ENCODE assay signal across 23 cellular contexts in genomic region chr6:159092631-159093030, GRCh38. TPM values are rescaled to one million over a fixed set of nuclear protein-coding genes. Genes with fewer than 3 reads are reported as not detected.
DNase-seq lines count a peak whose midpoint lies in the region; ATAC-seq and TF ChIP-seq lines count a peak whose summit lies in the region.
"Had no signal": no experiment of that assay in that cellular context is flagged by ENCODE, and none has a peak within 500 bp of the region (broad histone marks: within the 10 kb centered on the region; RNA-seq: fewer than 3 reads in every experiment).

No MANE protein-coding gene starts in this region.

- intact Hi-C loops in natural killer cell (cut with micrococcal nuclease): no loop called here
- intact Hi-C loops in upper lobe of right lung (cut with DNase I): no loop called here
- intact Hi-C loops in heart right ventricle (cut with DNase I): no loop called here

- H3K23ac ChIP-seq in mesenchymal stem cell (ENCODE audit: low read length in 2 of 2): no peak overlapping the region

- H3K14ac ChIP-seq in mesenchymal stem cell (ENCODE audit: low read length in 2 of 2): no peak overlapping the region

- H2AK5ac ChIP-seq in mesenchymal stem cell (ENCODE audit: low read length, severe bottlenecking): no peak overlapping the region

- peak overlapping the region; percentile 77 to 84 for H3K27ac Mint-ChIP-seq in natural killer cell treated with Interleukin-12 subunit alpha and Interleukin-12 subunit beta and Interleukin-15 and Interleukin-18, amount 100 ng/mL, for 72 hours
- H3K27ac Mint-ChIP-seq in natural killer cell: no peak overlapping the region
- H3K27ac Mint-ChIP-seq: activated CD4-positive, alpha-beta T cell treated with anti-CD3 and anti-CD28 coated beads, Interleukin-2, amount 10 ng/mL, durations not matched to agents 7 days and 5 days had no signal

- H2BK15ac ChIP-seq in mesenchymal stem cell (ENCODE audit: low read depth, poor library complexity, severe bottlenecking): no peak overlapping the region

- no peak overlapping the region for H2BK5ac ChIP-seq in mesenchymal stem cell (ENCODE audit: low read depth, low read length, poor library complexity, severe bottlenecking)

- no peak overlapping the region for H3K4me3 ChIP-seq in upper lobe of right lung
- no peak overlapping the region for H3K4me3 ChIP-seq in mesenchymal stem cell (ENCODE audit: insufficient read depth in 1 of 2, low read depth in 1 of 2, low read length in 2 of 2)
- H3K4me3 ChIP-seq in heart right ventricle: no peak overlapping the region
- H3K4me3 ChIP-seq: right atrium auricular region had no signal

- no peaks in the 10 kb centered on the region for H3K36me3 Mint-ChIP-seq in natural killer cell treated with Interleukin-12 subunit alpha and Interleukin-12 subunit beta and Interleukin-15 and Interleukin-18, amount 100 ng/mL, for 72 hours
- H3K36me3 Mint-ChIP-seq in natural killer cell: no peaks in the 10 kb centered on the region

- no peak overlapping the region for H3K4me2 ChIP-seq in mesenchymal stem cell (ENCODE audit: low read length, poor library complexity, severe bottlenecking)

- H3K36me3 ChIP-seq in upper lobe of right lung (no peaks in the 10 kb centered on the region), mesenchymal stem cell (ENCODE audit: control insufficient read depth in 1 of 2, insufficient read depth in 2 of 2, low read depth in 1 of 2, low read length in 2 of 2) (no peaks in the 10 kb centered on the region), heart right ventricle (no peaks in the 10 kb centered on the region)
- H3K36me3 ChIP-seq: right atrium auricular region had no signal

- peaks cover 28 to 33% of the 10 kb centered on the region in 2 donors for H3K4me1 Mint-ChIP-seq in natural killer cell treated with Interleukin-12 subunit alpha and Interleukin-12 subunit beta and Interleukin-15 and Interleukin-18, amount 100 ng/mL, for 72 hours (ENCODE audit: low read depth in 2 of 2)
- peaks cover 5 to 9% of the 10 kb centered on the region in 2 donors for H3K4me1 Mint-ChIP-seq in natural killer cell

- no peak for DNase-seq in natural killer cell treated with Interleukin-12 subunit alpha and Interleukin-12 subunit beta and Interleukin-15 and Interleukin-18, amount 100 ng/mL, for 72 hours (ENCODE audit: low spot score)
- DNase-seq in natural killer cell (no peak), SIG-M5 treated with dmso at 0.1 percent for 504 hours (lab: John Stamatoyannopoulos, UW; ENCODE audit: unreplicated experiment) (peak; percentile 92), fibroblast of gingiva (ENCODE audit: low read depth) (peak; percentile 19), upper lobe of right lung (no peak), mesenchymal stem cell (no peak), heart right ventricle (no peak), globus pallidus (ENCODE audit: low spot score) (no peak)
- DNase-seq: activated CD4-positive, alpha-beta T cell treated with anti-CD3 and anti-CD28 coated beads, Interleukin-2, amount 10 ng/mL, durations not matched to agents 7 days and 5 days; activated T-cell treated with anti-CD3 and anti-CD28 coated beads, Interleukin-2, amount 50 U/mL, for 4 hours; anterior cingulate cortex; Caco-2; islet precursor cell; KBM-7; NCI-H1417; NCI-H226; nucleus accumbens; SHP77; substantia nigra; T-helper 9 cell had no signal

- WGBS in mesenchymal stem cell: 86% methylated on average over 4 of the region's 5 CpGs
- WGBS in heart right ventricle, 2 donors: 79 to 89% methylated on average over 5 of the region's 5 CpGs

- H3K4me3 Mint-ChIP-seq in natural killer cell treated with Interleukin-12 subunit alpha and Interleukin-12 subunit beta and Interleukin-15 and Interleukin-18, amount 100 ng/mL, for 72 hours: no peak overlapping the region
- no peak overlapping the region for H3K4me3 Mint-ChIP-seq in natural killer cell
- H3K4me3 Mint-ChIP-seq: activated CD4-positive, alpha-beta T cell treated with anti-CD3 and anti-CD28 coated beads, Interleukin-2, amount 10 ng/mL, durations not matched to agents 7 days and 5 days; activated T-cell treated with anti-CD3 and anti-CD28 coated beads, Interleukin-2, amount 50 U/mL, for 4 hours had no signal

- H3K27ac ChIP-seq in upper lobe of right lung (no peak overlapping the region), mesenchymal stem cell (ENCODE audit: low read length, poor library complexity, severe bottlenecking) (no peak overlapping the region), heart right ventricle (peak overlapping the region in 1 of 10 donors; percentile 57)
- H3K27ac ChIP-seq: right atrium auricular region had no signal

- no peaks in the 10 kb centered on the region for H3K9me3 ChIP-seq in upper lobe of right lung
- H3K9me3 ChIP-seq in mesenchymal stem cell (ENCODE audit: control insufficient read depth, low read length): no peaks in the 10 kb centered on the region
- H3K9me3 ChIP-seq in heart right ventricle: no peaks in the 10 kb centered on the region
- H3K9me3 ChIP-seq: Caco-2, right atrium auricular region had no signal

- no peaks in the 10 kb centered on the region for H3K27me3 ChIP-seq in upper lobe of right lung
- peaks cover 8 to 25% of the 10 kb centered on the region in 2 experiments for H3K27me3 ChIP-seq in mesenchymal stem cell (ENCODE audit: control insufficient read depth in 1 of 2, insufficient read depth in 1 of 2, low read length in 2 of 2)
- peaks cover 0 to 6% (median 0%) of the 10 kb centered on the region in 7 donors for H3K27me3 ChIP-seq in heart right ventricle
- H3K27me3 ChIP-seq: right atrium auricular region had no signal

- H3K4ac ChIP-seq in mesenchymal stem cell (ENCODE audit: low read depth in 1 of 2, low read length in 2 of 2): no peak overlapping the region

- H3K27me3 Mint-ChIP-seq in natural killer cell treated with Interleukin-12 subunit alpha and Interleukin-12 subunit beta and Interleukin-15 and Interleukin-18, amount 100 ng/mL, for 72 hours: peaks cover 0 to 2% of the 10 kb centered on the region in 2 donors
- no peaks in the 10 kb centered on the region for H3K27me3 Mint-ChIP-seq in natural killer cell (ENCODE audit: low read depth in 2 of 2)
- H3K27me3 Mint-ChIP-seq: activated CD4-positive, alpha-beta T cell treated with anti-CD3 and anti-CD28 coated beads, Interleukin-2, amount 10 ng/mL, durations not matched to agents 7 days and 5 days had no signal

- H3K4me1 ChIP-seq in upper lobe of right lung (peaks cover 4% of the 10 kb centered on the region), mesenchymal stem cell (ENCODE audit: control insufficient read depth, insufficient read depth, low read depth, low read length) (no peaks in the 10 kb centered on the region), heart right ventricle (peaks cover 0 to 8% (median 0%) of the 10 kb centered on the region in 9 donors)
- H3K4me1 ChIP-seq: Caco-2, right atrium auricular region had no signal

- no peaks in the 10 kb centered on the region for H3K79me1 ChIP-seq in mesenchymal stem cell (replicated peaks; ENCODE audit: low read length, poor library complexity, severe bottlenecking)

- H4K8ac ChIP-seq in mesenchymal stem cell (ENCODE audit: low read length): no peak overlapping the region

- no peak overlapping the region for H4K91ac ChIP-seq in mesenchymal stem cell (ENCODE audit: low read length)

- peak; percentile 37 to 60 for ATAC-seq in natural killer cell treated with Interleukin-12 subunit alpha and Interleukin-12 subunit beta and Interleukin-15 and Interleukin-18, amount 100 ng/mL, for 72 hours
- ATAC-seq in natural killer cell (no peak), upper lobe of right lung (peak; percentile 62), heart right ventricle (no peak)
- ATAC-seq: activated T-cell treated with anti-CD3 and anti-CD28 coated beads, Interleukin-2, amount 50 U/mL, for 4 hours had no signal

- no peak overlapping the region for H2AFZ ChIP-seq in mesenchymal stem cell (ENCODE audit: low read depth, low read length)

- no peaks in the 10 kb centered on the region for H3K9me3 Mint-ChIP-seq in natural killer cell treated with Interleukin-12 subunit alpha and Interleukin-12 subunit beta and Interleukin-15 and Interleukin-18, amount 100 ng/mL, for 72 hours
- H3K9me3 Mint-ChIP-seq in natural killer cell: no peaks in the 10 kb centered on the region
- H3K9me3 Mint-ChIP-seq: activated T-cell treated with anti-CD3 and anti-CD28 coated beads, Interleukin-2, amount 50 U/mL, for 4 hours had no signal

- H3K9ac ChIP-seq in mesenchymal stem cell (ENCODE audit: low read length): no peak overlapping the region

- TF ChIP-seq CTCF in natural killer cell (IDR thresholded peaks at IDR 0.05) (no peak), upper lobe of right lung (IDR thresholded peaks at IDR 0.05) (no peak), heart right ventricle (IDR thresholded peaks at IDR 0.05) (no peak)

- no peak overlapping the region for H3K18ac ChIP-seq in mesenchymal stem cell (ENCODE audit: low read depth in 1 of 2, low read length in 2 of 2)

- H2BK12ac ChIP-seq in mesenchymal stem cell (ENCODE audit: low read length in 2 of 2): no peak overlapping the region

- H2BK120ac ChIP-seq in mesenchymal stem cell (ENCODE audit: low read depth, low read length): no peak overlapping the region

RNA-seq across cellular contexts. Expression of gene TAGAP, which starts 47.8 kb away (rescaled TPM):
- total RNA-seq in natural killer cell treated with Interleukin-12 subunit alpha and Interleukin-12 subunit beta and Interleukin-15 and Interleukin-18, amount 100 ng/mL, for 72 hours: 10 to 100 TPM; 39.6 to 46.8 TPM
- 100 to 1,000 TPM; 139 to 291 (median 178) TPM for total RNA-seq in natural killer cell
- total RNA-seq in upper lobe of right lung: 12.9 TPM
- 0.03 TPM for polyA plus RNA-seq in mesenchymal stem cell (2013, experiment 1 of 2)
- polyA plus RNA-seq in mesenchymal stem cell (2013, experiment 2 of 2): not detected
- 1 to 10 TPM in 5 of 10 donors, under 1 TPM in 5; 0.45 to 6.5 (median 0.98) TPM for total RNA-seq in heart right ventricle
- polyA plus RNA-seq in heart right ventricle: under 1 TPM; 0.28 to 0.37 TPM
- total RNA-seq: Caco-2, H1 had no signal
- polyA plus RNA-seq: AG04450, H1 had no signal

Comparison
In these comparisons a context has a peak if more than half of its experiments do, and no peak if none do; other contexts are left out.
1. ATAC-seq: peak in natural killer cell treated with Interleukin-12 subunit alpha and Interleukin-12 subunit beta and Interleukin-15 and Interleukin-18, amount 100 ng/mL, for 72 hours (2 of 2) and upper lobe of right lung (single experiment); none in natural killer cell (0 of 3) and heart right ventricle (0 of 8).
2. H3K27ac Mint-ChIP-seq: peak in natural killer cell treated with Interleukin-12 subunit alpha and Interleukin-12 subunit beta and Interleukin-15 and Interleukin-18, amount 100 ng/mL, for 72 hours (2 of 2); none in natural killer cell (0 of 2).
3. DNase-seq: peak in SIG-M5 treated with dmso at 0.1 percent for 504 hours (single experiment) and fibroblast of gingiva (single experiment); none in natural killer cell treated with Interleukin-12 subunit alpha and Interleukin-12 subunit beta and Interleukin-15 and Interleukin-18, amount 100 ng/mL, for 72 hours (single experiment), natural killer cell (single experiment), upper lobe of right lung (single experiment), mesenchymal stem cell (single experiment), heart right ventricle (0 of 2) and globus pallidus (single experiment).